Comparison of ENCODE assay signal across 8 cellular contexts in genomic region chr1:234683856-234684632, GRCh38.
DNase-seq lines count a peak whose midpoint lies in the region; ATAC-seq, FAIRE-seq and TF ChIP-seq lines count a peak whose summit lies in the region.

No MANE protein-coding gene starts in this region.

- H3K36me3 ChIP-seq in HepG2 (replicated peaks in 1 of 2; ENCODE audit: control insufficient read depth in 1 of 2, insufficient read depth in 2 of 2, low read length in 2 of 2) = no peaks in the 10 kb centered on the region

- H3K9ac ChIP-seq in HepG2 (ENCODE audit: insufficient read depth, low read depth, low read length) = peak overlapping the region; percentile 67

- DNase-seq in NK-92 treated with Interleukin-12 subunit alpha and Interleukin-12 subunit beta, amount 100 ng/mL, for 24 hours (lab: John Stamatoyannopoulos, UW) = peak; percentile 66
- DNase-seq in NK-92 (lab: John Stamatoyannopoulos, UW; ENCODE audit: unreplicated experiment) = no peak
- peak; percentile 64 for DNase-seq in cerebellar cortex (ENCODE audit: low spot score)
- peak; percentile 97 for DNase-seq in HepG2 (ENCODE audit: low spot score)

- H3K4me2 ChIP-seq in HepG2 (ENCODE audit: low read depth, low read length) = peak overlapping the region; percentile 43

- POLR2A ChIA-PET in HepG2 (lab: Yijun Ruan, JAX) = interaction anchor here (0.9 to 2.1 kb wide), 10 partner anchors 29 to 80 kb away, joined by 3 to 19 read pairs (median 4); no protein-coding TSS in a partner anchor

- H4K20me1 ChIP-seq in HepG2 (ENCODE audit: insufficient read depth, low read length) = no peaks in the 10 kb centered on the region

- CTCF ChIA-PET in HepG2 (lab: Yijun Ruan, JAX; ENCODE audit: low intra/inter-chr PET ratio, low total read pairs) = no interaction called here

- 0 out of 2 replicates have a peak, but pooled peaks have one; percentile 22 for TF ChIP-seq CTCF in HepG2 (CRISPR knock-in tag; IDR thresholded peaks at IDR 0.05)

- H3K9me3 ChIP-seq in HepG2 (ENCODE audit: low read length) = 0 out of 2 replicates have a peak, but pooled peaks cover 7% of the 10 kb centered on the region

- no peak; the same call in 1 of the 2 replicates for TF ChIP-seq RAD21 in HepG2 (CRISPR knock-in tag; IDR thresholded peaks at IDR 0.05)

- TF ChIP-seq EP300 in HepG2 (IDR thresholded peaks at IDR 0.05; ENCODE audit: low read depth in 2 of 2, low read length in 2 of 2) = peak; percentile 79 to 93; a peak in 3 of 4 replicates
- TF ChIP-seq EP300 in HepG2 (CRISPR knock-in tag; IDR thresholded peaks at IDR 0.05; ENCODE audit: borderline replicate concordance) = peak; percentile 92

- ATAC-seq in HepG2 (peak; percentile 100), GM21528 (IDR thresholded peaks at IDR 0.05; ENCODE audit: low FRiP score, unreplicated experiment) (no peak), HG02678 (IDR thresholded peaks at IDR 0.05; ENCODE audit: unreplicated experiment) (no peak), GM21825 (IDR thresholded peaks at IDR 0.05; ENCODE audit: unreplicated experiment) (no peak), GM19328 (IDR thresholded peaks at IDR 0.05; ENCODE audit: unreplicated experiment) (no peak)

- TF ChIP-seq POLR2A in HepG2 (IDR thresholded peaks at IDR 0.05; ENCODE audit: insufficient read depth in 1 of 2, low read depth in 2 of 2, low read length in 2 of 2) = no peak

- no peak overlapping the region for H3K4me3 ChIP-seq in HepG2 (replicated peaks in 1 of 3; ENCODE audit: insufficient read depth in 1 of 3, low read depth in 2 of 3, low read length in 3 of 3)

- FAIRE-seq in HepG2 (lab: Jason Lieb, UNC) = peak; percentile 91

- intact Hi-C loops in HepG2 (cut with micrococcal nuclease; ENCODE audit: unreplicated experiment) = loop anchor here (1.0 to 5.0 kb wide), 3 partner anchors 35 to 72 kb away; partner anchors contain the start of gene IRF2BP2

- H3K79me2 ChIP-seq in HepG2 (ENCODE audit: insufficient read depth, low read length) = no peaks in the 10 kb centered on the region

- peaks cover 21% of the 10 kb centered on the region for H3K4me1 ChIP-seq in HepG2 (ENCODE audit: insufficient read depth, low read length)

- 33% methylated on average over 10 of the region's 10 CpGs for WGBS in HepG2 (ENCODE audit: low lambda C conversion rate)

- TSS peak; percentile 83 for BruUV-seq in HepG2 (replicated peaks; lab: Mats Ljungman, UMichigan)

- H3K27ac ChIP-seq in HepG2 (ENCODE audit: extremely low read length, insufficient read depth, low read length) = peak overlapping the region; percentile 87

- in situ Hi-C loops in HepG2 (cut with HindIII; ENCODE audit: extremely low pct_ligation_motif_present, low pct_unique_long_range_greater_than_20kb) = no loop called here

- H3K27me3 ChIP-seq in HepG2 (ENCODE audit: control insufficient read depth in 1 of 2, insufficient read depth in 2 of 2, low read length in 2 of 2) = no peaks in the 10 kb centered on the region

- H2AFZ ChIP-seq in HepG2 (ENCODE audit: low read length) = peak overlapping the region; percentile 50

TF ChIP-seq in HepG2, 621 proteins besides CTCF, POLR2A, EP300 and RAD21 (continues in another document):
- TF ChIP-seq ZBTB7A (CRISPR knock-in tag; IDR thresholded peaks at IDR 0.05) (no peak), ZNF343 (CRISPR knock-in tag; IDR thresholded peaks at IDR 0.05) (0 out of 2 replicates have a peak, but pooled peaks have one; percentile 73), FOXM1 (CRISPR knock-in tag; IDR thresholded peaks at IDR 0.05) (no peak), ZNF709 (CRISPR knock-in tag; IDR thresholded peaks at IDR 0.05) (no peak), CREM (IDR thresholded peaks at IDR 0.05) (peak; percentile 70; the same call in 1 of the 2 replicates), CREM (CRISPR knock-in tag; IDR thresholded peaks at IDR 0.05) (no peak), CERS6 (CRISPR knock-in tag; IDR thresholded peaks at IDR 0.05) (no peak), ZFP90 (CRISPR knock-in tag; IDR thresholded peaks at IDR 0.05; ENCODE audit: borderline replicate concordance) (0 out of 2 replicates have a peak, but pooled peaks have one; percentile 47), ZNF350 (CRISPR knock-in tag; IDR thresholded peaks at IDR 0.05; ENCODE audit: borderline replicate concordance, low read depth) (no peak), FOXK2 (IDR thresholded peaks at IDR 0.05) (peak; percentile 11; the same call in 1 of the 2 replicates), TBX3 (IDR thresholded peaks at IDR 0.05; ENCODE audit: borderline replicate concordance) (no peak), FOSL1 (CRISPR knock-in tag; IDR thresholded peaks at IDR 0.05; ENCODE audit: borderline replicate concordance) (peak; percentile 99), GPBP1L1 (CRISPR knock-in tag; IDR thresholded peaks at IDR 0.05) (no peak), HOMEZ (CRISPR knock-in tag; IDR thresholded peaks at IDR 0.05; ENCODE audit: low read depth) (peak; percentile 66; the same call in 1 of the 2 replicates), YEATS2 (CRISPR knock-in tag; IDR thresholded peaks at IDR 0.05; ENCODE audit: borderline replicate concordance) (peak; percentile 49; the same call in 1 of the 2 replicates), SRF (IDR thresholded peaks at IDR 0.05; ENCODE audit: low read depth, low read length) (no peak), FOXP4 (CRISPR knock-in tag; IDR thresholded peaks at IDR 0.05) (peak; percentile 91), SPEN (CRISPR knock-in tag; IDR thresholded peaks at IDR 0.05; ENCODE audit: low read depth) (peak; percentile 63; the same call in 1 of the 2 replicates), THAP11 (CRISPR knock-in tag; IDR thresholded peaks at IDR 0.05) (peak; percentile 85), TP53 (CRISPR knock-in tag; conservative IDR thresholded peaks at IDR 0.05) (0 out of 2 replicates have a peak, but pooled peaks have one; percentile 57), ZNF747 (CRISPR knock-in tag; IDR thresholded peaks at IDR 0.05; ENCODE audit: borderline replicate concordance) (no peak), RFXANK (CRISPR knock-in tag; IDR thresholded peaks at IDR 0.05) (no peak), RBAK (CRISPR knock-in tag; IDR thresholded peaks at IDR 0.05) (no peak), AKAP8 (CRISPR knock-in tag; IDR thresholded peaks at IDR 0.05) (no peak)
